In the genomic region with DNA sequence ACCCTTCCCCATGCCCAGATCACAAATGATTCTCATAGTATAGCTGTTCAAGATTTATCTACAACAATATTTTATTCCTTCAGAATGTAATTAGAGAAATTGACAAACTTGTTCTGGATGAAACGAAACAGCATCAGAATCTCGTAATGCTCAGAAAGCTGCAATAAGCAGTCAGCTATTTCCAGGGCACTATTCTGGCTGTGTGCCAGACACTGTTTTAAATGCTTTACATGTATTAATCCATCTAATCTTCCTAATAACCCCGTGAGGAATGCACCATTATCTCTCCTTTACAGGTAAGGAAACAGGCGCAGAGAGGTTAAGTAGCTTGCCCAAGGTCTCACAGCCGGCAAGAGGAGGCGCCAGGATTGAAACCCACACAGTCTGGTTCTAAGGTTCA, we compare ENCODE assay signal across 1 cellular context.
A peak's percentile ranks its signal among the peaks of the same experiment; 100 is the strongest.
TF ChIP-seq lines count a peak whose summit lies in the region.

No MANE protein-coding gene starts in this region.

TF ChIP-seq in K562, 482 proteins besides CTCF, POLR2A, EP300 and RAD21:
- TF ChIP-seq NFIC (IDR thresholded peaks at IDR 0.05) = peak; percentile 84
- TF ChIP-seq TBL1XR1 (IDR thresholded peaks at IDR 0.05; ENCODE audit: low read length in 2 of 2) = no peak
- TF ChIP-seq NFIX (CRISPR knock-in tag; IDR thresholded peaks at IDR 0.05; ENCODE audit: low read depth) = peak; percentile 71
TF ChIP-seq in K562: peak in this region for 2.
